In the genomic region with DNA sequence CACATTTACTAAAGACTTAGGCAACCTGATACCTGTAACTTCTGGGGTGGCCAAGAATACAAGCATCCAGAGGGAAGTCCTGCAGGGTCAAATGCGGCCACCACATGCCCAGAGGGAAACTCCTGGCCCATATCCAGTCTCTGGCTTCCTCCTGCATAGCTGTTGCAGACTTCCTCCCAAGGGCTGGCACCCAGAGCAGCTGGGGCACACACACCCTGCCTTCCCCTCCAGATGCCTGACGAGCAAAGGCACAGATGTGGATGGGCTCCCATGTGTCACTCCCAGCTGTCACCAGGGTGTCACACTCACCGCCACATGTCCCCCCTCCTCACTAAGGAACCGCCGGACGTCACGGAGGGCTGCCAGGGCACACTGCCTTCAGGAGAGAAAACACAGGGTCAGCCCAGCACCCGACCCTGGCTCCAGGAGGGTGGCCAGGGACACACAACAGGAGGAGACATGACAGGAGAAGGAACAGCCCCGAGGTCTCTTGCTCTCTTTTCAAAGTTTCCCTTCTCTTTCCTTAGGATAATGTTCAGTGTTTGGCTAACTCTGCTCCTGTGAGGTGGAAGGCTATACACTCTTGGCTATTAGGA, we compare ENCODE assay signal across 16 cellular contexts. TPM values are rescaled to one million over a fixed set of nuclear protein-coding genes. Genes with fewer than 3 reads are reported as not detected.
A peak's percentile ranks its signal among the peaks of the same experiment; 100 is the strongest.
DNase-seq lines count a peak whose midpoint lies in the region; ATAC-seq, FAIRE-seq and TF ChIP-seq lines count a peak whose summit lies in the region.
"Had no signal": no experiment of that assay in that cellular context is flagged by ENCODE, and none has a peak within 500 bp of the region (broad histone marks: within the 10 kb centered on the region; RNA-seq: fewer than 3 reads in every experiment).

No MANE protein-coding gene starts in this region.

- FAIRE-seq in GM19239 (lab: Jason Lieb, UNC) = no peak

- no peaks in the 10 kb centered on the region for H3K27me3 ChIP-seq in neutrophil

- peak overlapping the region; percentile 58 for H3K4me3 Mint-ChIP-seq in glutamatergic neuron (ENCODE audit: unreplicated experiment)
- H3K4me3 Mint-ChIP-seq: activated CD8-positive, alpha-beta memory T cell treated with anti-CD3 and anti-CD28 coated beads, Interleukin-2, amount 10 ng/mL, durations not matched to agents 7 days and 5 days; mesothelial cell of epicardium had no signal

- peaks cover 9% of the 10 kb centered on the region for H3K9me3 Mint-ChIP-seq in glutamatergic neuron (ENCODE audit: unreplicated experiment)
- H3K9me3 Mint-ChIP-seq: activated naive CD4-positive, alpha-beta T cell treated with anti-CD3 and anti-CD28 coated beads, Interleukin-2, amount 50 U/mL, for 72 hours had no signal

- H3K4me1 ChIP-seq in neutrophil (ENCODE audit: control insufficient read depth in 1 of 2, insufficient read depth in 1 of 2, low read depth in 1 of 2, low read length in 1 of 2) = peaks cover 8 to 9% of the 10 kb centered on the region in 2 experiments

- H3K4me3 ChIP-seq in neutrophil (ENCODE audit: low read depth in 1 of 2, low read length in 1 of 2) = no peak overlapping the region

- TF ChIP-seq CTCF in C4-2B (conservative IDR thresholded peaks at IDR 0.05) (no peak), glutamatergic neuron (IDR thresholded peaks at IDR 0.05; ENCODE audit: partially characterized antibody, unreplicated experiment) (no peak), neutrophil (IDR thresholded peaks at IDR 0.05) (no peak)

- DNase-seq in NCI-H2171 treated with DMSO at 0.1 percent for 48 hours (lab: John Stamatoyannopoulos, UW) = peak; percentile 64
- peak; percentile 56 for DNase-seq in glutamatergic neuron
- no peak for DNase-seq in GM19239 (ENCODE audit: insufficient read length, low spot score)
- DNase-seq: activated CD8-positive, alpha-beta memory T cell treated with anti-CD3 and anti-CD28 coated beads, Interleukin-2, amount 10 ng/mL, durations not matched to agents 7 days and 5 days; NCI-H526; posterior cingulate gyrus; SHP77 treated with DMSO at 0.1 percent for 48 hours; stimulated activated CD4-positive, alpha-beta T cell treated with anti-CD3 and anti-CD28 coated beads, Interleukin-2, amount 100 ng/mL, for 48 hours had no signal

- no peaks in the 10 kb centered on the region for H3K9me3 ChIP-seq in neutrophil

- H3K27ac Mint-ChIP-seq in glutamatergic neuron (ENCODE audit: unreplicated experiment) = peak overlapping the region; percentile 85
- H3K27ac Mint-ChIP-seq: activated CD8-positive, alpha-beta memory T cell treated with anti-CD3 and anti-CD28 coated beads, Interleukin-2, amount 10 ng/mL, durations not matched to agents 7 days and 5 days; activated naive CD4-positive, alpha-beta T cell treated with anti-CD3 and anti-CD28 coated beads, Interleukin-2, amount 50 U/mL, for 72 hours; mesothelial cell of epicardium had no signal

- H3K36me3 ChIP-seq in neutrophil = peaks cover 97% of the 10 kb centered on the region

- H3K27me3 Mint-ChIP-seq in glutamatergic neuron (ENCODE audit: unreplicated experiment) = peaks cover 8% of the 10 kb centered on the region
- H3K27me3 Mint-ChIP-seq: activated CD8-positive, alpha-beta memory T cell treated with anti-CD3 and anti-CD28 coated beads, Interleukin-2, amount 10 ng/mL, durations not matched to agents 7 days and 5 days had no signal

- ATAC-seq in GM21786 (IDR thresholded peaks at IDR 0.05; ENCODE audit: unreplicated experiment) (no peak), GM18868 (IDR thresholded peaks at IDR 0.05; ENCODE audit: unreplicated experiment) (no peak), GM21447 (IDR thresholded peaks at IDR 0.05; ENCODE audit: unreplicated experiment) (no peak)
- ATAC-seq: activated CD8-positive, alpha-beta memory T cell treated with anti-CD3 and anti-CD28 coated beads, Interleukin-2, amount 10 ng/mL, durations not matched to agents 7 days and 5 days; activated naive CD4-positive, alpha-beta T cell treated with anti-CD3 and anti-CD28 coated beads, Interleukin-2, amount 50 U/mL, for 72 hours; HCT116 had no signal

- peaks cover 6% of the 10 kb centered on the region for H3K36me3 Mint-ChIP-seq in glutamatergic neuron (ENCODE audit: unreplicated experiment)

- peak overlapping the region; percentile 52 for H3K27ac ChIP-seq in C4-2B
- H3K27ac ChIP-seq in neutrophil = peak overlapping the region; percentile 63

- H3K4me1 Mint-ChIP-seq in glutamatergic neuron (ENCODE audit: low read depth, unreplicated experiment) = peaks cover 23% of the 10 kb centered on the region
- H3K4me1 Mint-ChIP-seq: activated CD8-positive, alpha-beta memory T cell treated with anti-CD3 and anti-CD28 coated beads, Interleukin-2, amount 10 ng/mL, durations not matched to agents 7 days and 5 days; mesothelial cell of epicardium had no signal

RNA-seq across cellular contexts. Expression of a gene that starts 13.2 kb away (rescaled TPM):
- total RNA-seq in glutamatergic neuron (ENCODE audit: unreplicated experiment) = 40.3 TPM

RNA-seq across cellular contexts. Expression of a gene that starts 20.2 kb away (rescaled TPM):
- 4.3 TPM for total RNA-seq in glutamatergic neuron (ENCODE audit: unreplicated experiment)
- total RNA-seq: activated CD8-positive, alpha-beta memory T cell treated with anti-CD3 and anti-CD28 coated beads, Interleukin-2, amount 10 ng/mL, durations not matched to agents 7 days and 5 days had no signal

RNA-seq across cellular contexts. Expression of a gene that starts 39.4 kb away (rescaled TPM):
- 261 TPM for total RNA-seq in glutamatergic neuron (ENCODE audit: unreplicated experiment)

RNA-seq across cellular contexts. Expression of a gene that starts 51.8 kb away (rescaled TPM):
- 62.0 TPM for total RNA-seq in glutamatergic neuron (ENCODE audit: unreplicated experiment)
